Comparison of ENCODE assay signal across 11 cellular contexts in genomic region chr9:708182-708555, GRCh38.
DNase-seq lines count a peak whose midpoint lies in the region; ATAC-seq and TF ChIP-seq lines count a peak whose summit lies in the region.
"Had no signal": no experiment of that assay in that cellular context is flagged by ENCODE, and none has a peak within 500 bp of the region (broad histone marks: within the 10 kb centered on the region; RNA-seq: fewer than 3 reads in every experiment).

No MANE protein-coding gene starts in this region.

- no peak overlapping the region for H3K27ac Mint-ChIP-seq in activated naive CD8-positive, alpha-beta T cell treated with anti-CD3 and anti-CD28 coated beads, Interleukin-2, amount 50 U/mL, for 24 hours
- H3K27ac Mint-ChIP-seq: activated CD4-positive, alpha-beta T cell treated with anti-CD3 and anti-CD28 coated beads, Interleukin-2, amount 10 ng/mL, durations not matched to agents 7 days and 5 days had no signal

- peaks cover 14% of the 10 kb centered on the region for H3K4me1 Mint-ChIP-seq in activated naive CD8-positive, alpha-beta T cell treated with anti-CD3 and anti-CD28 coated beads, Interleukin-2, amount 50 U/mL, for 24 hours

- H3K36me3 Mint-ChIP-seq in activated naive CD8-positive, alpha-beta T cell treated with anti-CD3 and anti-CD28 coated beads, Interleukin-2, amount 50 U/mL, for 24 hours (ENCODE audit: low read depth) = peaks cover 8% of the 10 kb centered on the region

- no peak for ATAC-seq in activated naive CD8-positive, alpha-beta T cell treated with anti-CD3 and anti-CD28 coated beads, Interleukin-2, amount 50 U/mL, for 24 hours
- ATAC-seq in GM21423 (IDR thresholded peaks at IDR 0.05; ENCODE audit: unreplicated experiment) = no peak

- H3K27me3 Mint-ChIP-seq in activated naive CD8-positive, alpha-beta T cell treated with anti-CD3 and anti-CD28 coated beads, Interleukin-2, amount 50 U/mL, for 24 hours = peaks cover 15% of the 10 kb centered on the region

- no peaks in the 10 kb centered on the region for H3K9me3 Mint-ChIP-seq in activated naive CD8-positive, alpha-beta T cell treated with anti-CD3 and anti-CD28 coated beads, Interleukin-2, amount 50 U/mL, for 24 hours
- H3K9me3 Mint-ChIP-seq: activated CD4-positive, alpha-beta T cell treated with anti-CD3 and anti-CD28 coated beads, Interleukin-2, amount 10 ng/mL, durations not matched to agents 7 days and 5 days had no signal

- no peak for TF ChIP-seq CTCF in HFF-Myc (IDR thresholded peaks at IDR 0.05; ENCODE audit: low read depth, low read length, missing control alignments)
- TF ChIP-seq CTCF in foreskin fibroblast (IDR thresholded peaks at IDR 0.05; ENCODE audit: low read depth, low read length) = no peak
- no peak for TF ChIP-seq CTCF in retinal pigment epithelial cell (conservative IDR thresholded peaks at IDR 0.05; ENCODE audit: low read depth, low read length)

- H3K4me3 ChIP-seq in HFF-Myc (replicated peaks; ENCODE audit: low read depth, low read length) (peak overlapping the region; percentile 22), foreskin fibroblast (ENCODE audit: low read depth in 1 of 2, low read length in 2 of 2) (peak overlapping the region; percentile 37 to 38), retinal pigment epithelial cell (ENCODE audit: low read length) (peak overlapping the region; percentile 38)

- peak overlapping the region; percentile 44 for H3K4me3 Mint-ChIP-seq in activated naive CD8-positive, alpha-beta T cell treated with anti-CD3 and anti-CD28 coated beads, Interleukin-2, amount 50 U/mL, for 24 hours
- H3K4me3 Mint-ChIP-seq: activated CD4-positive, alpha-beta T cell treated with anti-CD3 and anti-CD28 coated beads, Interleukin-2, amount 10 ng/mL, durations not matched to agents 7 days and 5 days had no signal

- DNase-seq in HFF-Myc (ENCODE audit: extremely low read depth, low read depth) = no peak
- DNase-seq in activated naive CD8-positive, alpha-beta T cell treated with anti-CD3 and anti-CD28 coated beads, Interleukin-2, amount 50 U/mL, for 24 hours = no peak
- peak in 1 of 2 donors; percentile 40 for DNase-seq in foreskin fibroblast
- no peak for DNase-seq in retinal pigment epithelial cell (ENCODE audit: low read depth)
- no peak for DNase-seq in inferior parietal cortex (ENCODE audit: extremely low spot score)
- no peak for DNase-seq in hippocampal formation (lab: John Stamatoyannopoulos, UW)
- DNase-seq in anterior cingulate cortex (lab: John Stamatoyannopoulos, UW) = no peak
- DNase-seq: activated CD4-positive, alpha-beta T cell treated with anti-CD3 and anti-CD28 coated beads, Interleukin-2, amount 10 ng/mL, durations not matched to agents 7 days and 5 days; effector memory CD4-positive, alpha-beta T cell; NCI-H526 treated with DMSO at 0.1 percent for 48 hours had no signal
